In genomic region chr2:120943403-120944034, GRCh38 we compare ENCODE assay signal across 21 cellular contexts.
DNase-seq lines count a peak whose midpoint lies in the region; ATAC-seq and TF ChIP-seq lines count a peak whose summit lies in the region.
"Had no signal": no experiment of that assay in that cellular context is flagged by ENCODE, and none has a peak within 500 bp of the region (broad histone marks: within the 10 kb centered on the region; RNA-seq: fewer than 3 reads in every experiment).

No MANE protein-coding gene starts in this region.

- peak overlapping the region; percentile 80 for H2BK5ac ChIP-seq in IMR-90 (ENCODE audit: low read depth, low read length, poor library complexity, severe bottlenecking)

- H3K27me3 ChIP-seq in SK-N-SH (ENCODE audit: insufficient read depth) (no peaks in the 10 kb centered on the region), IMR-90 (ENCODE audit: control insufficient read depth, insufficient read depth, low read length) (no peaks in the 10 kb centered on the region), endodermal cell (ENCODE audit: control insufficient read depth, insufficient read depth, low read length, poor library complexity, severe bottlenecking) (no peaks in the 10 kb centered on the region), osteoblast (ENCODE audit: insufficient read depth, low read length) (no peaks in the 10 kb centered on the region)
- H3K27me3 ChIP-seq: BLaER1 had no signal

- WGBS in SK-N-SH (ENCODE audit: low lambda C conversion rate): 88% methylated on average over 4 of the region's 9 CpGs
- WGBS in IMR-90 (ENCODE audit: extremely low coverage in 2 of 2, insufficient read length in 1 of 2), 2 experiments: 93% methylated on average over 5 of the region's 9 CpGs; no CpG with 5 or more reads in 1 of the 2 experiments
- WGBS in endodermal cell (ENCODE audit: insufficient coverage in 1 of 2, insufficient read length in 1 of 2), 2 experiments: 91 to 92% methylated on average over 5 to 9 of the region's 9 CpGs

- H3K4me1 Mint-ChIP-seq in endodermal cell: peaks cover 24% of the 10 kb centered on the region
- H3K4me1 Mint-ChIP-seq: IgD-negative memory B cell had no signal

- H2AFZ ChIP-seq in SK-N-SH (ENCODE audit: low read depth): no peak overlapping the region
- H2AFZ ChIP-seq in IMR-90 (replicated peaks; ENCODE audit: low read length, poor library complexity): peak overlapping the region; percentile 27
- no peak overlapping the region for H2AFZ ChIP-seq in osteoblast (ENCODE audit: low read length)

- H3K27ac Mint-ChIP-seq in endodermal cell: peak overlapping the region; percentile 66
- H3K27ac Mint-ChIP-seq: CD8-positive, alpha-beta T cell; IgD-negative memory B cell had no signal

- peak overlapping the region; percentile 59; the same call in 1 of the 3 replicates for H2BK15ac ChIP-seq in IMR-90 (ENCODE audit: low read depth, low read length)

- intact Hi-C loops in IMR-90 (cut with micrococcal nuclease): no loop called here

- H3K9me3 Mint-ChIP-seq in endodermal cell: peaks cover 6% of the 10 kb centered on the region
- H3K9me3 Mint-ChIP-seq: CD8-positive, alpha-beta T cell had no signal

- H2AK9ac ChIP-seq in IMR-90 (replicated peaks; ENCODE audit: low read depth, low read length, poor library complexity): peak overlapping the region; percentile 71

- H3K4me1 ChIP-seq in SK-N-SH (ENCODE audit: control insufficient read depth in 1 of 2, insufficient read depth in 2 of 2, low read depth in 1 of 2, low read length in 1 of 2) (peaks cover 14 to 55% of the 10 kb centered on the region in 2 experiments), IMR-90 (ENCODE audit: control insufficient read depth, insufficient read depth, low read length) (peaks cover 33% of the 10 kb centered on the region), endodermal cell (ENCODE audit: control insufficient read depth, insufficient read depth, low read length) (peaks cover 2% of the 10 kb centered on the region), osteoblast (ENCODE audit: insufficient read depth, low read length) (peaks cover 25% of the 10 kb centered on the region)

- POLR2A ChIA-PET in SK-N-SH (lab: Yijun Ruan, JAX): interaction anchor here (0.7 kb wide), 1 partner anchor 60 kb away, joined by 3 read pairs; no protein-coding TSS in a partner anchor
- POLR2A ChIA-PET in IMR-90 (lab: Charles Lee; ENCODE audit: unreplicated experiment): no interaction called here

- H3K27ac ChIP-seq in SK-N-SH (ENCODE audit: low read depth in 2 of 2, low read length in 1 of 2) (no peak overlapping the region), IMR-90 (ENCODE audit: insufficient read depth, low read length) (peak overlapping the region; percentile 18; the same call in 1 of the 2 replicates), endodermal cell (ENCODE audit: low read depth, low read length) (no peak overlapping the region), osteoblast (ENCODE audit: low read depth, low read length) (no peak overlapping the region)
- H3K27ac ChIP-seq: BLaER1, SK-N-MC had no signal

- H3K9ac ChIP-seq in SK-N-SH (no peak overlapping the region), IMR-90 (ENCODE audit: low read depth, low read length) (peak overlapping the region; percentile 60; the same call in 1 of the 2 replicates), endodermal cell (ENCODE audit: extremely low read depth, low read length, poor library complexity, severe bottlenecking) (no peak overlapping the region)
- H3K9ac ChIP-seq: BLaER1 had no signal

- no peaks in the 10 kb centered on the region for H3K36me3 ChIP-seq in SK-N-SH (replicated peaks in 1 of 2; ENCODE audit: control insufficient read depth in 1 of 2, insufficient read depth in 2 of 2, low read length in 1 of 2)
- H3K36me3 ChIP-seq in IMR-90 (ENCODE audit: control insufficient read depth, insufficient read depth, low read length): peaks cover 12% of the 10 kb centered on the region
- no peaks in the 10 kb centered on the region for H3K36me3 ChIP-seq in endodermal cell (ENCODE audit: control insufficient read depth, insufficient read depth, low read length)
- H3K36me3 ChIP-seq in osteoblast (ENCODE audit: insufficient read depth, low read length): peaks cover 4% of the 10 kb centered on the region
- H3K36me3 ChIP-seq: BLaER1 had no signal

- H4K5ac ChIP-seq in IMR-90 (ENCODE audit: low read depth, low read length): peak overlapping the region; percentile 42; the same call in 1 of the 2 replicates

- in situ Hi-C loops in IMR-90 (cut with MboI; ENCODE audit: low sequenced_read_pairs): no loop called here

- peak overlapping the region; percentile 35; the same call in 1 of the 2 replicates for H3K18ac ChIP-seq in IMR-90 (ENCODE audit: low read depth, low read length)

- peak overlapping the region; percentile 66 for H2AK5ac ChIP-seq in IMR-90 (ENCODE audit: low read depth, low read length)

- H3K9me1 ChIP-seq in IMR-90 (ENCODE audit: insufficient read depth, low read length): peaks cover 53% of the 10 kb centered on the region

- H2BK20ac ChIP-seq in IMR-90 (ENCODE audit: low read depth, low read length): peak overlapping the region; percentile 70

- peak overlapping the region; percentile 74; the same call in 1 of the 2 replicates for H3K14ac ChIP-seq in IMR-90 (replicated peaks; ENCODE audit: low read depth, low read length)

- no peaks in the 10 kb centered on the region for H4K20me1 ChIP-seq in SK-N-SH (ENCODE audit: insufficient read depth)
- peaks cover 28% of the 10 kb centered on the region for H4K20me1 ChIP-seq in IMR-90 (ENCODE audit: insufficient read depth, low read length)
- H4K20me1 ChIP-seq in osteoblast (ENCODE audit: insufficient read depth, low read length): peaks cover 15% of the 10 kb centered on the region
- H4K20me1 ChIP-seq: BLaER1 had no signal

- no peak overlapping the region for H3K4me3 Mint-ChIP-seq in endodermal cell
- H3K4me3 Mint-ChIP-seq: CD8-positive, alpha-beta T cell had no signal

- CTCF ChIA-PET in SK-N-SH (lab: Yijun Ruan, JAX): interaction anchor here (0.8 to 1.7 kb wide), 6 partner anchors 16 to 133 kb away, joined by 3 to 7 read pairs (median 4); no protein-coding TSS in a partner anchor
- CTCF ChIA-PET in IMR-90 (lab: Yijun Ruan, JAX): no interaction called here

- H3K79me1 ChIP-seq in IMR-90 (ENCODE audit: low read depth in 1 of 2, low read length in 2 of 2): peaks cover 67 to 98% of the 10 kb centered on the region in 2 experiments

- H3K9me3 ChIP-seq in SK-N-SH (no peaks in the 10 kb centered on the region), IMR-90 (ENCODE audit: control insufficient read depth, insufficient read depth, low read length) (no peaks in the 10 kb centered on the region), endodermal cell (ENCODE audit: control insufficient read depth, low read length) (no peaks in the 10 kb centered on the region), osteoblast (ENCODE audit: low read depth, low read length) (no peaks in the 10 kb centered on the region)
- H3K9me3 ChIP-seq: BLaER1 had no signal

- H3K36me3 Mint-ChIP-seq in endodermal cell (ENCODE audit: low read depth): peaks cover 15% of the 10 kb centered on the region
- H3K36me3 Mint-ChIP-seq: CD8-positive, alpha-beta T cell; IgD-negative memory B cell had no signal

- no peak for TF ChIP-seq POLR2A in IMR-90 (IDR thresholded peaks at IDR 0.05; ENCODE audit: low read depth, low read length)

- 0 out of 2 replicates have a peak overlapping the region, but pooled peaks have one; percentile 20 for H3K4me2 ChIP-seq in SK-N-SH
- no peak overlapping the region for H3K4me2 ChIP-seq in IMR-90 (ENCODE audit: low read depth, low read length)
- no peak overlapping the region for H3K4me2 ChIP-seq in osteoblast (ENCODE audit: insufficient read depth, low read length)
- H3K4me2 ChIP-seq: BLaER1 had no signal

- H3K4me3 ChIP-seq in SK-N-SH (ENCODE audit: low read depth in 2 of 2, low read length in 1 of 2) (no peak overlapping the region), IMR-90 (ENCODE audit: insufficient read depth, low read depth, low read length) (no peak overlapping the region), endodermal cell (ENCODE audit: low read length) (no peak overlapping the region), osteoblast (ENCODE audit: insufficient read depth, low read length) (no peak overlapping the region)
- H3K4me3 ChIP-seq: BLaER1, SK-N-MC had no signal

- H4K8ac ChIP-seq in IMR-90 (ENCODE audit: low read depth in 2 of 2, low read length in 2 of 2): peak overlapping the region; percentile 8 to 58; a peak in 3 of 4 replicates

- BruUV-seq in IMR-90 (replicated peaks; lab: Mats Ljungman, UMichigan): no TSS peak

- no peak for ATAC-seq in SK-N-SH treated with all-trans-retinoic acid at 6 μM for 48 hours
- peak; percentile 24; the same call in 1 of the 2 replicates for ATAC-seq in IMR-90 (ENCODE audit: low read depth)
- no peak for ATAC-seq in GM19324 (IDR thresholded peaks at IDR 0.05; ENCODE audit: low FRiP score, unreplicated experiment)
- ATAC-seq: CD8-positive, alpha-beta T cell; PC-3 had no signal

- dilution Hi-C loops in IMR-90 (cut with HindIII; ENCODE audit: low sequenced_read_pairs, unreplicated experiment): no loop called here

- no peak overlapping the region for H3K56ac ChIP-seq in IMR-90 (ENCODE audit: extremely low read depth, insufficient read depth, low read length)

- H3K9me2 ChIP-seq in SK-N-SH: no peaks in the 10 kb centered on the region

- DNase-seq in SK-N-SH: no peak
- no peak for DNase-seq in IMR-90
- no peak for DNase-seq in endodermal cell
- peak; percentile 85 for DNase-seq in osteoblast (ENCODE audit: insufficient read length, low spot score, missing footprints)
- no peak for DNase-seq in NCI-H345 (lab: John Stamatoyannopoulos, UW)
- DNase-seq in NCI-H187 treated with DMSO at 0.1 percent for 48 hours (lab: John Stamatoyannopoulos, UW): no peak
- DNase-seq: 8988T; CD8-positive, alpha-beta T cell; GF-D8; H7; Kasumi-1; NCI-H1105; NCI-H187; NCI-H526 treated with DMSO at 0.1 percent for 48 hours; PC-3; T-helper 1 cell had no signal

- H3F3A ChIP-seq in SK-N-SH (replicated peaks; ENCODE audit: insufficient read depth): peaks cover 21% of the 10 kb centered on the region

- peak overlapping the region; percentile 68 for H3K23ac ChIP-seq in IMR-90 (ENCODE audit: low read depth, low read length)

- peaks cover 34% of the 10 kb centered on the region for H3K79me2 ChIP-seq in SK-N-SH (ENCODE audit: insufficient read depth)
- peaks cover 43% of the 10 kb centered on the region for H3K79me2 ChIP-seq in osteoblast (ENCODE audit: insufficient read depth, low read length)

- no peak for TF ChIP-seq EP300 in SK-N-SH (IDR thresholded peaks at IDR 0.05; ENCODE audit: borderline replicate concordance in 1 of 2, low read depth in 1 of 2, low read length in 1 of 2)

- H3K4ac ChIP-seq in IMR-90 (ENCODE audit: low read depth, low read length): peak overlapping the region; percentile 73

- peak overlapping the region; percentile 33 for H2BK120ac ChIP-seq in IMR-90 (ENCODE audit: low read depth, low read length)

- TF ChIP-seq CTCF in SK-N-SH (IDR thresholded peaks at IDR 0.05) (no peak), IMR-90 (conservative IDR thresholded peaks at IDR 0.05; ENCODE audit: low read depth, low read length) (no peak), endodermal cell (conservative IDR thresholded peaks at IDR 0.05) (no peak), osteoblast (IDR thresholded peaks at IDR 0.05; ENCODE audit: extremely low read depth, low read depth, low read length) (no peak)

- no peaks in the 10 kb centered on the region for H3K27me3 Mint-ChIP-seq in endodermal cell (ENCODE audit: insufficient read depth)
- H3K27me3 Mint-ChIP-seq: IgD-negative memory B cell had no signal

- TF ChIP-seq RAD21 in SK-N-SH (IDR thresholded peaks at IDR 0.05; ENCODE audit: low read length) (no peak), IMR-90 (IDR thresholded peaks at IDR 0.05; ENCODE audit: low read length) (no peak)

- H4K91ac ChIP-seq in IMR-90 (ENCODE audit: insufficient read depth, low read depth, low read length): peak overlapping the region; percentile 58
